Comparison of ENCODE assay signal across 8 cellular contexts in genomic region chr11:111976614-111977140, GRCh38. TPM values are rescaled to one million over a fixed set of nuclear protein-coding genes. Genes with fewer than 3 reads are reported as not detected.
DNase-seq lines count a peak whose midpoint lies in the region; ATAC-seq and TF ChIP-seq lines count a peak whose summit lies in the region.

No MANE protein-coding gene starts in this region.

- 0 out of 2 replicates have a peak overlapping the region, but pooled peaks have one; percentile 45 for H3K14ac ChIP-seq in IMR-90 (replicated peaks; ENCODE audit: low read depth, low read length)

- H2BK15ac ChIP-seq in IMR-90 (ENCODE audit: low read depth, low read length): 0 out of 3 replicates have a peak overlapping the region, but pooled peaks have one; percentile 68

- peak overlapping the region; percentile 12 for H2BK5ac ChIP-seq in IMR-90 (ENCODE audit: low read depth, low read length, poor library complexity, severe bottlenecking)

- TF ChIP-seq EP300 in stomach (IDR thresholded peaks at IDR 0.05): no peak

- intact Hi-C loops in IMR-90 (cut with micrococcal nuclease) (no loop called here), stomach (cut with DNase I; ENCODE audit: low total_unique reads) (no loop called here)

- peak overlapping the region; percentile 90 for H2AFZ ChIP-seq in IMR-90 (replicated peaks; ENCODE audit: low read length, poor library complexity)

- peak overlapping the region; percentile 62 for H3K4ac ChIP-seq in IMR-90 (ENCODE audit: low read depth, low read length)

- H4K20me1 ChIP-seq in IMR-90 (ENCODE audit: insufficient read depth, low read length): no peaks in the 10 kb centered on the region

- ATAC-seq in IMR-90 (ENCODE audit: low read depth): no peak
- ATAC-seq in HG03196 (IDR thresholded peaks at IDR 0.05; ENCODE audit: unreplicated experiment): no peak
- no peak for ATAC-seq in HG03442 (IDR thresholded peaks at IDR 0.05; ENCODE audit: unreplicated experiment)
- ATAC-seq in HG02938 (IDR thresholded peaks at IDR 0.05; ENCODE audit: unreplicated experiment): no peak

- no peak overlapping the region; the same call in 1 of the 2 replicates for H3K27ac ChIP-seq in IMR-90 (ENCODE audit: insufficient read depth, low read length)
- peak overlapping the region; percentile 64 to 93 (median 89) for H3K27ac ChIP-seq in stomach

- TF ChIP-seq CTCF in IMR-90 (conservative IDR thresholded peaks at IDR 0.05; ENCODE audit: low read depth, low read length) (no peak), stomach (IDR thresholded peaks at IDR 0.05) (no peak)

- H3K9me3 ChIP-seq in IMR-90 (ENCODE audit: control insufficient read depth, insufficient read depth, low read length): no peaks in the 10 kb centered on the region
- no peaks in the 10 kb centered on the region for H3K9me3 ChIP-seq in stomach

- H3K4me3 ChIP-seq in IMR-90 (ENCODE audit: insufficient read depth, low read depth, low read length) (peak overlapping the region; percentile 17; the same call in 1 of the 2 replicates), stomach (peak overlapping the region; percentile 66 to 75 (median 72))

- H3K36me3 ChIP-seq in IMR-90 (ENCODE audit: control insufficient read depth, insufficient read depth, low read length) (0 out of 2 replicates have a peak, but pooled peaks cover 2% of the 10 kb centered on the region), stomach (peaks cover 0 to 16% (median 5%) of the 10 kb centered on the region in 4 donors)

- peaks cover 7% of the 10 kb centered on the region; the same call in 1 of the 2 replicates for H3K9me1 ChIP-seq in IMR-90 (ENCODE audit: insufficient read depth, low read length)

- peaks cover 25% of the 10 kb centered on the region for H3K4me1 ChIP-seq in IMR-90 (ENCODE audit: control insufficient read depth, insufficient read depth, low read length)
- H3K4me1 ChIP-seq in stomach: peaks cover 30 to 76% (median 56%) of the 10 kb centered on the region in 4 donors

- TF ChIP-seq RAD21 in IMR-90 (IDR thresholded peaks at IDR 0.05; ENCODE audit: low read length): no peak

- dilution Hi-C loops in IMR-90 (cut with HindIII; ENCODE audit: low sequenced_read_pairs, unreplicated experiment): no loop called here

- H3K18ac ChIP-seq in IMR-90 (ENCODE audit: low read depth, low read length): peak overlapping the region; percentile 13; the same call in 1 of the 2 replicates

- H4K8ac ChIP-seq in IMR-90 (ENCODE audit: low read depth in 2 of 2, low read length in 2 of 2): peak overlapping the region; percentile 46 to 77; a peak in 3 of 4 replicates

- POLR2A ChIA-PET in IMR-90 (lab: Charles Lee; ENCODE audit: unreplicated experiment): interaction anchor here (1.0 kb wide), 1 partner anchor 109 kb away, joined by 4 read pairs; no protein-coding TSS in a partner anchor

- WGBS in IMR-90 (ENCODE audit: extremely low coverage in 2 of 2, insufficient read length in 1 of 2), 2 experiments: 100% methylated on average over 1 of the region's 23 CpGs; no CpG with 5 or more reads in 1 of the 2 experiments
- 8 to 33% (median 17%) methylated on average over 16 to 23 of the region's 23 CpGs for WGBS in stomach, 5 donors

- H3K9ac ChIP-seq in IMR-90 (ENCODE audit: low read depth, low read length): peak overlapping the region; percentile 31; the same call in 1 of the 2 replicates

- peak overlapping the region; percentile 55; the same call in 1 of the 2 replicates for H3K4me2 ChIP-seq in IMR-90 (ENCODE audit: low read depth, low read length)

- in situ Hi-C loops in IMR-90 (cut with MboI; ENCODE audit: low sequenced_read_pairs) (loop anchor here (5.0 to 25.0 kb wide), 2 partner anchors 39 to 389 kb away; partner anchors contain the start of gene DIXDC1), T47D (cut with HindIII; ENCODE audit: low pct_unique_long_range_greater_than_20kb, low sequenced_read_pairs) (no loop called here)

- peak overlapping the region; percentile 45 for H2BK120ac ChIP-seq in IMR-90 (ENCODE audit: low read depth, low read length)

- H2AK9ac ChIP-seq in IMR-90 (replicated peaks; ENCODE audit: low read depth, low read length, poor library complexity): peak overlapping the region; percentile 71

- peaks cover 6 to 22% of the 10 kb centered on the region in 2 experiments; a peak in 2 of 4 replicates for H3K79me1 ChIP-seq in IMR-90 (ENCODE audit: low read depth in 1 of 2, low read length in 2 of 2)

- peak overlapping the region; percentile 31; the same call in 1 of the 2 replicates for H2BK20ac ChIP-seq in IMR-90 (ENCODE audit: low read depth, low read length)

- peak overlapping the region; percentile 57; the same call in 1 of the 2 replicates for H4K91ac ChIP-seq in IMR-90 (ENCODE audit: insufficient read depth, low read depth, low read length)

- no peak for DNase-seq in IMR-90
- peak; percentile 32 to 62 for DNase-seq in T47D (ENCODE audit: low read depth in 1 of 2, low spot score in 1 of 2)
- peak; percentile 22 for DNase-seq in inferior parietal cortex (ENCODE audit: extremely low spot score)
- no peak for DNase-seq in stomach
- DNase-seq in SIG-M5 treated with dmso at 0.1 percent for 504 hours (lab: John Stamatoyannopoulos, UW; ENCODE audit: unreplicated experiment): no peak

- H3K27me3 ChIP-seq in IMR-90 (ENCODE audit: control insufficient read depth, insufficient read depth, low read length) (no peaks in the 10 kb centered on the region), stomach (peaks cover 0 to 7% (median 0%) of the 10 kb centered on the region in 3 donors)

- H3K56ac ChIP-seq in IMR-90 (ENCODE audit: extremely low read depth, insufficient read depth, low read length): no peak overlapping the region

- CTCF ChIA-PET in IMR-90 (lab: Yijun Ruan, JAX): no interaction called here

- no TSS peak for BruUV-seq in IMR-90 (replicated peaks; lab: Mats Ljungman, UMichigan)

- H3K23ac ChIP-seq in IMR-90 (ENCODE audit: low read depth, low read length): no peak overlapping the region; the same call in 1 of the 2 replicates

- peak overlapping the region; percentile 50 for H2AK5ac ChIP-seq in IMR-90 (ENCODE audit: low read depth, low read length)

- H4K5ac ChIP-seq in IMR-90 (ENCODE audit: low read depth, low read length): peak overlapping the region; percentile 74

- no peak for TF ChIP-seq POLR2A in IMR-90 (IDR thresholded peaks at IDR 0.05; ENCODE audit: low read depth, low read length)
- no peak for TF ChIP-seq POLR2A in stomach (IDR thresholded peaks at IDR 0.05)

TF ChIP-seq in IMR-90, 13 proteins besides CTCF, POLR2A, EP300 and RAD21:
- TF ChIP-seq RFX5 (IDR thresholded peaks at IDR 0.05; ENCODE audit: low read depth, low read length): no peak
- TF ChIP-seq CHD1 (IDR thresholded peaks at IDR 0.05; ENCODE audit: low read depth, low read length): no peak
- no peak for TF ChIP-seq NFE2L2 (IDR thresholded peaks at IDR 0.05; ENCODE audit: low read depth, low read length)
- no peak for TF ChIP-seq MAZ (IDR thresholded peaks at IDR 0.05; ENCODE audit: borderline replicate concordance, low read depth, low read length)
- no peak for TF ChIP-seq FOS (IDR thresholded peaks at IDR 0.05; ENCODE audit: low read depth, low read length)
- no peak for TF ChIP-seq SMC3 (IDR thresholded peaks at IDR 0.05; ENCODE audit: low read depth, low read length)
- no peak for TF ChIP-seq MAFK (IDR thresholded peaks at IDR 0.05; ENCODE audit: low read depth, low read length)
- no peak for TF ChIP-seq ELK1 (IDR thresholded peaks at IDR 0.05; ENCODE audit: borderline replicate concordance, low read depth, low read length)
- no peak for TF ChIP-seq CEBPB (IDR thresholded peaks at IDR 0.05; ENCODE audit: low read depth, low read length)
- TF ChIP-seq BHLHE40 (IDR thresholded peaks at IDR 0.05; ENCODE audit: low read depth, low read length): no peak

RNA-seq across cellular contexts. Expression of gene DIXDC1, which starts 39.5 kb away (rescaled TPM):
- total RNA-seq in IMR-90 (2012; rRNA removed) (10.4 and 11.1 TPM in 2 replicates), stomach (100 to 1,000 TPM in 1 of 5 donors, 10 to 100 TPM in 4; 19.1 to 128 (median 60.4) TPM)
- polyA plus RNA-seq in IMR-90 (2012; rRNA removed) (5.3 and 5.9 TPM in 2 replicates), stomach (10 to 100 TPM in 2 of 3 donors, 1 to 10 TPM in 1; 6.2 to 15.6 (median 11.3) TPM)
- polyA plus RNA-seq in IMR-90 (2012; cell fraction: cytosol; rRNA removed): 2.0 and 3.9 TPM in 2 replicates
- polyA plus RNA-seq in IMR-90 (2012; cell fraction: nucleus; rRNA removed; ENCODE audit: low replicate concordance): 3.3 and 7.3 TPM in 2 replicates

RNA-seq across cellular contexts. Expression of gene DLAT, which starts 48.5 kb away (rescaled TPM):
- total RNA-seq in IMR-90 (2012; rRNA removed) (27.2 and 33.1 TPM in 2 replicates), stomach (10 to 100 TPM in 4 of 5 donors, 1 to 10 TPM in 1; 1.2 to 36.5 (median 13.9) TPM)
- polyA plus RNA-seq in IMR-90 (2012; rRNA removed) (15.3 and 15.5 TPM in 2 replicates), stomach (10 to 100 TPM; 10.2 to 17.5 (median 14.7) TPM)
- polyA plus RNA-seq in IMR-90 (2012; cell fraction: cytosol; rRNA removed): 5.4 and 6.9 TPM in 2 replicates
- polyA plus RNA-seq in IMR-90 (2012; cell fraction: nucleus; rRNA removed; ENCODE audit: low replicate concordance): 3.6 and 8.3 TPM in 2 replicates

RNA-seq across cellular contexts. Expression of gene C11orf52, which starts 58.0 kb away (rescaled TPM):
- 0.28 and 0.90 TPM in 2 replicates for total RNA-seq in IMR-90 (2012; rRNA removed)
- 1.0 and 1.1 TPM in 2 replicates for polyA plus RNA-seq in IMR-90 (2012; rRNA removed)
- polyA plus RNA-seq in IMR-90 (2012; cell fraction: cytosol; rRNA removed): 0.57 and 0.73 TPM in 2 replicates
- polyA plus RNA-seq in IMR-90 (2012; cell fraction: nucleus; rRNA removed; ENCODE audit: low replicate concordance): 0.17 and 0.50 TPM in 2 replicates
- total RNA-seq in stomach: 10 to 100 TPM in 2 of 5 donors, 1 to 10 TPM in 2, not detected in 1; 3.9 to 18.7 (median 12.5) TPM
- polyA plus RNA-seq in stomach: 10 to 100 TPM; 28.0 to 43.4 (median 35.0) TPM

Comparison
In these comparisons a context has a peak if more than half of its experiments do, and no peak if none do; other contexts are left out.
1. DNase-seq: peak in T47D (2 of 2) and inferior parietal cortex (single experiment); none in IMR-90 (single experiment), stomach (single experiment) and SIG-M5 treated with dmso at 0.1 percent for 504 hours (single experiment).